Comparison of ENCODE assay signal across 15 cellular contexts in the genomic region with DNA sequence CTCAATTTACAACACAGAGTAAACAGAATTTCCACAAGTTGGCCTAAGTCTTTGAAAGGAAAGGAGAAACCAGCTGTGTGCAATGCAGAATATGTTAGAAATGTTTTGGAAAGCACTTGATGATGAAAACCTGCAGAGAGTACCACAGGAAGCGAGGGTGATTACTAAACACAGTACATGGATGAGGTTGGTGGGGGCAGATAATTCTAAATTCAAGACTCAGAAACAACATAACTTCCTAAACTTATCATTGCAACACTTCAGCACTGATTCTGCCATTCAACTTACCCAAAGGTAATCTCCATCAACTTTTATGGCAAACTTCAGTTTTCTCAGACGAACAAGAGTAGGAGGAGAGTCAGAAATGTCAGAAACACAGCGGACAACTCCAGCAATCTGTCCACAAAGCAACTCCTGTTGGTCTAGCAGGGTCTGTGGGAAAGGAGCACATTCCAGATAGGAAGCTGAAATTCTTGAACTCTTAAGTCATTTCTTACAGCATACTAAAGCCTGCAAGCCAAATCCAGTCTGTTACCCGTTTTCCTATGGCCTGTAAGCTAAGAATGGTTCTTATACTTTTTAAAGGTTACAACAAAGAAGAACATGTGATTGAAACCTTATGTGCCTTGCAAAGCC. TPM values are rescaled to one million over a fixed set of nuclear protein-coding genes. Genes with fewer than 3 reads are reported as not detected.
DNase-seq lines count a peak whose midpoint lies in the region; ATAC-seq and TF ChIP-seq lines count a peak whose summit lies in the region.
"Had no signal": no experiment of that assay in that cellular context is flagged by ENCODE, and none has a peak within 500 bp of the region (broad histone marks: within the 10 kb centered on the region; RNA-seq: fewer than 3 reads in every experiment).

No MANE protein-coding gene starts in this region.

- no peak overlapping the region for H3K9ac ChIP-seq in mesenchymal stem cell (ENCODE audit: low read length)

- H3K4me3 ChIP-seq in mesenchymal stem cell (ENCODE audit: insufficient read depth in 1 of 2, low read depth in 1 of 2, low read length in 2 of 2) (no peak overlapping the region), breast epithelium (no peak overlapping the region)
- H3K4me3 ChIP-seq: vagina had no signal

- H3K9me3 Mint-ChIP-seq in CD14-positive monocyte, result no peaks in the 10 kb centered on the region
- no peaks in the 10 kb centered on the region for H3K9me3 Mint-ChIP-seq in activated T-helper 17 cell treated with anti-CD3 and anti-CD28 coated beads, Interleukin-2, amount 50 U/mL, for 72 hours
- H3K9me3 Mint-ChIP-seq: activated CD8-positive, alpha-beta T cell treated with anti-CD3 and anti-CD28 coated beads for 36 hours; T-cell had no signal

- DNase-seq in CD14-positive monocyte (ENCODE audit: low spot score) (no peak), HT1080 (ENCODE audit: low read depth) (peak; percentile 85), mesenchymal stem cell (peak; percentile 58), NCI-H748 (lab: John Stamatoyannopoulos, UW; ENCODE audit: unreplicated experiment) (no peak), mesenteric fat pad (ENCODE audit: low spot score) (no peak), NCI-H2081 treated with DMSO at 0.1 percent for 48 hours (lab: John Stamatoyannopoulos, UW) (no peak), breast epithelium (ENCODE audit: low spot score in 2 of 2) (no peak)
- DNase-seq: activated CD8-positive, alpha-beta T cell treated with anti-CD3 and anti-CD28 coated beads for 36 hours; COR-L47; NCI-H1105; NCI-H526 treated with DMSO at 0.1 percent for 48 hours; small intestine; T-cell had no signal

- H3K14ac ChIP-seq in mesenchymal stem cell (ENCODE audit: low read length in 2 of 2), result no peak overlapping the region

- peaks cover 8% of the 10 kb centered on the region for H3K4me1 ChIP-seq in mesenchymal stem cell (ENCODE audit: control insufficient read depth, insufficient read depth, low read depth, low read length)
- H3K4me1 ChIP-seq in breast epithelium, result peaks cover 0 to 13% of the 10 kb centered on the region in 2 donors

- no peak overlapping the region for H4K91ac ChIP-seq in mesenchymal stem cell (ENCODE audit: low read length)

- peak overlapping the region in 5 of 7 donors; percentile 6 to 84 (median 77) for H3K27ac Mint-ChIP-seq in CD14-positive monocyte
- H3K27ac Mint-ChIP-seq in activated T-helper 17 cell treated with anti-CD3 and anti-CD28 coated beads, Interleukin-2, amount 50 U/mL, for 72 hours, result peak overlapping the region; percentile 33
- H3K27ac Mint-ChIP-seq: T-cell had no signal

- no peak overlapping the region for H2AK5ac ChIP-seq in mesenchymal stem cell (ENCODE audit: low read length, severe bottlenecking)

- peaks cover 0 to 4% (median 0%) of the 10 kb centered on the region in 3 donors for H3K27me3 Mint-ChIP-seq in CD14-positive monocyte (ENCODE audit: low read depth in 3 of 3)
- no peaks in the 10 kb centered on the region for H3K27me3 Mint-ChIP-seq in activated T-helper 17 cell treated with anti-CD3 and anti-CD28 coated beads, Interleukin-2, amount 50 U/mL, for 72 hours
- H3K27me3 Mint-ChIP-seq: activated CD8-positive, alpha-beta T cell treated with anti-CD3 and anti-CD28 coated beads for 36 hours; T-cell had no signal

- H4K8ac ChIP-seq in mesenchymal stem cell (ENCODE audit: low read length), result no peak overlapping the region

- H2BK5ac ChIP-seq in mesenchymal stem cell (ENCODE audit: low read depth, low read length, poor library complexity, severe bottlenecking), result peak overlapping the region; percentile 71

- H3K79me1 ChIP-seq in mesenchymal stem cell (replicated peaks; ENCODE audit: low read length, poor library complexity, severe bottlenecking), result peaks cover 20% of the 10 kb centered on the region

- no peak overlapping the region for H2AFZ ChIP-seq in mesenchymal stem cell (ENCODE audit: low read depth, low read length)

- no peak overlapping the region for H2BK15ac ChIP-seq in mesenchymal stem cell (ENCODE audit: low read depth, poor library complexity, severe bottlenecking)

- no peak overlapping the region for H2BK120ac ChIP-seq in mesenchymal stem cell (ENCODE audit: low read depth, low read length)

- no peaks in the 10 kb centered on the region for H3K9me3 ChIP-seq in mesenchymal stem cell (ENCODE audit: control insufficient read depth, low read length)
- no peaks in the 10 kb centered on the region for H3K9me3 ChIP-seq in breast epithelium
- H3K9me3 ChIP-seq: vagina had no signal

- H3K4me2 ChIP-seq in mesenchymal stem cell (ENCODE audit: low read length, poor library complexity, severe bottlenecking), result peak overlapping the region; percentile 34

- no peak overlapping the region for H2BK12ac ChIP-seq in mesenchymal stem cell (ENCODE audit: low read length in 2 of 2)

- no peak overlapping the region for H3K18ac ChIP-seq in mesenchymal stem cell (ENCODE audit: low read depth in 1 of 2, low read length in 2 of 2)

- TF ChIP-seq CTCF in CD14-positive monocyte (IDR thresholded peaks at IDR 0.05) (no peak), breast epithelium (IDR thresholded peaks at IDR 0.05) (no peak)

- H3K4me3 Mint-ChIP-seq in CD14-positive monocyte, result no peak overlapping the region
- H3K4me3 Mint-ChIP-seq in activated T-helper 17 cell treated with anti-CD3 and anti-CD28 coated beads, Interleukin-2, amount 50 U/mL, for 72 hours, result peak overlapping the region; percentile 68

- H3K36me3 Mint-ChIP-seq in CD14-positive monocyte, result peaks cover 50% of the 10 kb centered on the region in 2 donors
- H3K36me3 Mint-ChIP-seq in activated T-helper 17 cell treated with anti-CD3 and anti-CD28 coated beads, Interleukin-2, amount 50 U/mL, for 72 hours (ENCODE audit: low read depth), result peaks cover 88% of the 10 kb centered on the region

- H3K4me1 Mint-ChIP-seq in CD14-positive monocyte, result peaks cover 68% of the 10 kb centered on the region
- peaks cover 33% of the 10 kb centered on the region for H3K4me1 Mint-ChIP-seq in activated T-helper 17 cell treated with anti-CD3 and anti-CD28 coated beads, Interleukin-2, amount 50 U/mL, for 72 hours

- intact Hi-C loops in CD14-positive monocyte (cut with micrococcal nuclease) (no loop called here), breast epithelium (cut with DNase I; ENCODE audit: low total_unique reads) (no loop called here)

- H3K23ac ChIP-seq in mesenchymal stem cell (ENCODE audit: low read length in 2 of 2), result no peak overlapping the region

- H3K27me3 ChIP-seq in mesenchymal stem cell (ENCODE audit: control insufficient read depth in 1 of 2, insufficient read depth in 1 of 2, low read length in 2 of 2), result no peaks in the 10 kb centered on the region
- no peaks in the 10 kb centered on the region for H3K27me3 ChIP-seq in breast epithelium
- H3K27me3 ChIP-seq: vagina had no signal

- H3K4ac ChIP-seq in mesenchymal stem cell (ENCODE audit: low read depth in 1 of 2, low read length in 2 of 2), result no peak overlapping the region

- H3K27ac ChIP-seq in mesenchymal stem cell (ENCODE audit: low read length, poor library complexity, severe bottlenecking) (peak overlapping the region; percentile 88), breast epithelium (no peak overlapping the region)
- H3K27ac ChIP-seq: vagina had no signal

- ATAC-seq in activated T-helper 17 cell treated with anti-CD3 and anti-CD28 coated beads, Interleukin-2, amount 50 U/mL, for 72 hours (replicated peaks), result peak; percentile 36
- ATAC-seq: activated CD8-positive, alpha-beta T cell treated with anti-CD3 and anti-CD28 coated beads for 36 hours; T-cell had no signal

- 50% methylated on average over 1 of the region's 4 CpGs for WGBS in mesenchymal stem cell

- H3K36me3 ChIP-seq in mesenchymal stem cell (ENCODE audit: control insufficient read depth in 1 of 2, insufficient read depth in 2 of 2, low read depth in 1 of 2, low read length in 2 of 2), result peaks cover 7 to 74% of the 10 kb centered on the region in 2 experiments
- H3K36me3 ChIP-seq in breast epithelium, result no peaks in the 10 kb centered on the region

- TF ChIP-seq POLR2A in breast epithelium (IDR thresholded peaks at IDR 0.05), result no peak

RNA-seq across cellular contexts. Expression of gene HPS4, which starts 6.8 kb away (rescaled TPM):
- polyA plus RNA-seq in CD14-positive monocyte, result 1 to 10 TPM; 5.7 to 7.5 TPM
- total RNA-seq in HT1080 (2014; rRNA removed; shearing (Covaris generic)), result 23.4 and 28.6 TPM in 2 replicates
- 30.4 and 33.2 TPM in 2 replicates for polyA plus RNA-seq in HT1080 (2015; cell fraction: cytosol; rRNA removed)
- 72.3 and 77.9 TPM in 2 replicates for polyA plus RNA-seq in HT1080 (2015; cell fraction: nucleus; rRNA removed)
- total RNA-seq in activated T-helper 17 cell treated with anti-CD3 and anti-CD28 coated beads, Interleukin-2, amount 50 U/mL, for 72 hours, result 10 to 100 TPM; 36.4 to 56.3 TPM
- 16.9 TPM for polyA plus RNA-seq in mesenchymal stem cell (2013, experiment 1 of 2)
- 17.1 TPM for polyA plus RNA-seq in mesenchymal stem cell (2013, experiment 2 of 2)
- total RNA-seq in mesenteric fat pad (26.4 TPM), breast epithelium (10 to 100 TPM; 29.0 to 43.6 (median 35.4) TPM)

RNA-seq across cellular contexts. Expression of gene SRRD, which starts 6.9 kb away (rescaled TPM):
- 10 to 100 TPM; 10.0 to 15.0 TPM for polyA plus RNA-seq in CD14-positive monocyte
- 27.3 and 37.1 TPM in 2 replicates for total RNA-seq in HT1080 (2014; rRNA removed; shearing (Covaris generic))
- 36.6 and 38.2 TPM in 2 replicates for polyA plus RNA-seq in HT1080 (2015; cell fraction: cytosol; rRNA removed)
- polyA plus RNA-seq in HT1080 (2015; cell fraction: nucleus; rRNA removed), result 19.4 and 22.5 TPM in 2 replicates
- 10 to 100 TPM; 22.2 to 40.3 TPM for total RNA-seq in activated T-helper 17 cell treated with anti-CD3 and anti-CD28 coated beads, Interleukin-2, amount 50 U/mL, for 72 hours
- 8.4 TPM for polyA plus RNA-seq in mesenchymal stem cell (2013, experiment 1 of 2)
- polyA plus RNA-seq in mesenchymal stem cell (2013, experiment 2 of 2), result 9.2 TPM
- total RNA-seq in mesenteric fat pad (16.3 TPM), breast epithelium (10 to 100 TPM in 2 of 3 donors, 1 to 10 TPM in 1; 8.8 to 17.4 (median 15.0) TPM)

RNA-seq across cellular contexts. Expression of gene TFIP11, which starts 35.5 kb away (rescaled TPM):
- polyA plus RNA-seq in CD14-positive monocyte, result 10 to 100 TPM; 10.1 to 19.8 TPM
- 41.9 and 44.7 TPM in 2 replicates for total RNA-seq in HT1080 (2014; rRNA removed; shearing (Covaris generic))
- polyA plus RNA-seq in HT1080 (2015; cell fraction: cytosol; rRNA removed), result 18.2 and 20.1 TPM in 2 replicates
- 68.2 and 71.1 TPM in 2 replicates for polyA plus RNA-seq in HT1080 (2015; cell fraction: nucleus; rRNA removed)
- total RNA-seq in activated T-helper 17 cell treated with anti-CD3 and anti-CD28 coated beads, Interleukin-2, amount 50 U/mL, for 72 hours, result 10 to 100 TPM; 44.8 to 50.4 TPM
- 17.0 TPM for polyA plus RNA-seq in mesenchymal stem cell (2013, experiment 1 of 2)
- polyA plus RNA-seq in mesenchymal stem cell (2013, experiment 2 of 2), result 20.7 TPM
- 30.5 TPM for total RNA-seq in mesenteric fat pad
- 10 to 100 TPM; 27.5 to 34.5 (median 29.0) TPM for total RNA-seq in breast epithelium

RNA-seq across cellular contexts. Expression of gene ASPHD2, which starts 47.8 kb away (rescaled TPM):
- polyA plus RNA-seq in CD14-positive monocyte, result 1 to 10 TPM; 2.6 to 6.2 TPM
- total RNA-seq in HT1080 (2014; rRNA removed; shearing (Covaris generic)), result 6.3 and 8.7 TPM in 2 replicates
- polyA plus RNA-seq in HT1080 (2015; cell fraction: cytosol; rRNA removed), result 2.7 and 3.8 TPM in 2 replicates
- 2.6 and 2.8 TPM in 2 replicates for polyA plus RNA-seq in HT1080 (2015; cell fraction: nucleus; rRNA removed)
- 10 to 100 TPM; 13.2 to 20.2 TPM for total RNA-seq in activated T-helper 17 cell treated with anti-CD3 and anti-CD28 coated beads, Interleukin-2, amount 50 U/mL, for 72 hours
- polyA plus RNA-seq in mesenchymal stem cell (2013, experiment 1 of 2), result 0.32 TPM
- polyA plus RNA-seq in mesenchymal stem cell (2013, experiment 2 of 2), result 0.26 TPM
- total RNA-seq in mesenteric fat pad (0.71 TPM), breast epithelium (1 to 10 TPM in 1 of 3 donors, under 1 TPM in 2; 0.59 to 1.3 (median 0.64) TPM)

Comparison
In these comparisons a context has a peak if more than half of its experiments do, and no peak if none do; other contexts are left out.
1. DNase-seq: peak in HT1080 (single experiment) and mesenchymal stem cell (single experiment); none in CD14-positive monocyte (single experiment), NCI-H748 (single experiment), mesenteric fat pad (single experiment), NCI-H2081 treated with DMSO at 0.1 percent for 48 hours (single experiment) and breast epithelium (0 of 2).